Comparison of ENCODE assay signal across 1 cellular context in the genomic region with DNA sequence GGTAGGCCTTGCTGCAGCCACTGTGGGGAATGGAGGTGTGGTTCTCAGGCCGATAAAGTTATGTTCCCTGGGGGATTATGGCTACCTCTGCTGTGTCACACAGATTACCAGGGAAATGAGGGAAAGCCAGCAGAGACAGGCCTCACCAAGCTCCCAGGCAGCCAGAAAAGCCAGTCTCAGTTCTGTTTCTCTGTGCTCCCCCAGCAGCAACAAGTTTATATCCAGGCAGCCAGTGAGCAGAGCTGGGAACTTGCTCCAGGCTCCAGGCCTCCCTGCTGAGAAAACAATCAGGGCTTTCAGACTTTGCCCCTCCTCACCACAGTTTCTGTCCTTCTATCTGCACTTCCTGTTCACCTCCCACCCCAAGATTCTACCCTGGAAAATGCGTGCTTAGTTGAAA.
TF ChIP-seq lines count a peak whose summit lies in the region.

No MANE protein-coding gene starts in this region.

TF ChIP-seq in H1, 55 proteins besides CTCF, POLR2A, EP300 and RAD21 (continued from another document):
- TF ChIP-seq NRF1 (IDR thresholded peaks at IDR 0.05; ENCODE audit: low read depth, low read length) (no peak), TAF7 (optimal IDR thresholded peaks at IDR 0.05; ENCODE audit: borderline replicate concordance, low read depth, low read length) (no peak), POU5F1 (IDR thresholded peaks at IDR 0.05; ENCODE audit: low read depth, low read length) (no peak), SAP30 (IDR thresholded peaks at IDR 0.05; ENCODE audit: insufficient read depth, insufficient replicate concordance, low read length) (no peak), SP4 (IDR thresholded peaks at IDR 0.05; ENCODE audit: low read length) (no peak), TEAD4 (IDR thresholded peaks at IDR 0.05; ENCODE audit: low read depth, low read length) (no peak), KDM1A (IDR thresholded peaks at IDR 0.05; ENCODE audit: borderline replicate concordance, low read length) (no peak), YY1 (IDR thresholded peaks at IDR 0.05; ENCODE audit: low read depth, low read length) (no peak), NANOG (IDR thresholded peaks at IDR 0.05; ENCODE audit: insufficient read depth, low read depth, low read length, poor library complexity, severe bottlenecking) (no peak)
